In genomic region chr3:187750513-187751123, GRCh38 we compare ENCODE assay signal across 9 cellular contexts. TPM values are rescaled to one million over a fixed set of nuclear protein-coding genes. Genes with fewer than 3 reads are reported as not detected.
DNase-seq lines count a peak whose midpoint lies in the region; ATAC-seq and TF ChIP-seq lines count a peak whose summit lies in the region.
"Had no signal": no experiment of that assay in that cellular context is flagged by ENCODE, and none has a peak within 500 bp of the region (broad histone marks: within the 10 kb centered on the region; RNA-seq: fewer than 3 reads in every experiment).

No MANE protein-coding gene starts in this region.

- no peaks in the 10 kb centered on the region for H3K9me3 Mint-ChIP-seq in stimulated activated naive CD8-positive, alpha-beta T cell treated with anti-CD3 and anti-CD28 coated beads, Interleukin-15, Interleukin-2, amounts not matched to agents 100 ng/mL and 50 ng/mL, for 24 hours

- peak overlapping the region; percentile 26 to 76 for H3K9ac ChIP-seq in colonic mucosa (ENCODE audit: low read depth in 2 of 2, low read length in 2 of 2)

- no peaks in the 10 kb centered on the region for H3K4me1 ChIP-seq in colonic mucosa
- H3K4me1 ChIP-seq in mucosa of descending colon (ENCODE audit: low read depth) = peaks cover 32% of the 10 kb centered on the region

- H3K27me3 ChIP-seq in colonic mucosa = no peaks in the 10 kb centered on the region

- peak overlapping the region; percentile 59 for H3K27ac Mint-ChIP-seq in stimulated activated naive CD8-positive, alpha-beta T cell treated with anti-CD3 and anti-CD28 coated beads, Interleukin-15, Interleukin-2, amounts not matched to agents 100 ng/mL and 50 ng/mL, for 24 hours

- TF ChIP-seq CTCF in colonic mucosa (IDR thresholded peaks at IDR 0.05) (no peak), mucosa of descending colon (IDR thresholded peaks at IDR 0.05) (no peak)

- H3K27ac ChIP-seq in colonic mucosa = peak overlapping the region; percentile 72

- H3K4me1 Mint-ChIP-seq in stimulated activated naive CD8-positive, alpha-beta T cell treated with anti-CD3 and anti-CD28 coated beads, Interleukin-15, Interleukin-2, amounts not matched to agents 100 ng/mL and 50 ng/mL, for 24 hours (ENCODE audit: low read depth) = peaks cover 61% of the 10 kb centered on the region

- H3K4me3 Mint-ChIP-seq in stimulated activated naive CD8-positive, alpha-beta T cell treated with anti-CD3 and anti-CD28 coated beads, Interleukin-15, Interleukin-2, amounts not matched to agents 100 ng/mL and 50 ng/mL, for 24 hours = peak overlapping the region; percentile 3

- H3K4me3 ChIP-seq in colonic mucosa (peak overlapping the region; percentile 14), mucosa of descending colon (no peak overlapping the region)

- no peak for ATAC-seq in stimulated activated naive CD8-positive, alpha-beta T cell treated with anti-CD3 and anti-CD28 coated beads, Interleukin-15, Interleukin-2, amounts not matched to agents 100 U/mL and 50 U/mL, for 24 hours
- ATAC-seq in mucosa of descending colon (peak; percentile 69), sciatic nerve (no peak), HG02970 (IDR thresholded peaks at IDR 0.05; ENCODE audit: low FRiP score, unreplicated experiment) (no peak), GM21423 (IDR thresholded peaks at IDR 0.05; ENCODE audit: unreplicated experiment) (no peak)

- H3K36me3 ChIP-seq in colonic mucosa (no peaks in the 10 kb centered on the region), mucosa of descending colon (ENCODE audit: low read depth) (no peaks in the 10 kb centered on the region)

- intact Hi-C loops in colonic mucosa (cut with DNase I) = no loop called here
- intact Hi-C loops in mucosa of descending colon (cut with DNase I, micrococcal nuclease) = no loop called here
- intact Hi-C loops in sciatic nerve (cut with DNase I) = no loop called here

- DNase-seq in stimulated activated naive CD8-positive, alpha-beta T cell treated with anti-CD3 and anti-CD28 coated beads, Interleukin-15, Interleukin-2, amounts not matched to agents 100 U/mL and 50 U/mL, for 24 hours = no peak
- DNase-seq in colonic mucosa (peak; percentile 60), mucosa of descending colon (peak in 2 of 3 donors; percentile 55 to 67), sciatic nerve (ENCODE audit: low spot score) (no peak), NCI-H226 (no peak)

- H3K9me3 ChIP-seq in colonic mucosa (no peaks in the 10 kb centered on the region), mucosa of descending colon (no peaks in the 10 kb centered on the region)

- no peaks in the 10 kb centered on the region for H3K27me3 Mint-ChIP-seq in stimulated activated naive CD8-positive, alpha-beta T cell treated with anti-CD3 and anti-CD28 coated beads, Interleukin-15, Interleukin-2, amounts not matched to agents 100 ng/mL and 50 ng/mL, for 24 hours

- no peaks in the 10 kb centered on the region for H3K36me3 Mint-ChIP-seq in stimulated activated naive CD8-positive, alpha-beta T cell treated with anti-CD3 and anti-CD28 coated beads, Interleukin-15, Interleukin-2, amounts not matched to agents 100 ng/mL and 50 ng/mL, for 24 hours (ENCODE audit: low read depth)

RNA-seq across cellular contexts. Expression of gene BCL6, which starts 5.3 kb away (rescaled TPM):
- 10 to 100 TPM in 1 of 2 donors, 1 to 10 TPM in 1; 8.8 to 30.2 TPM for total RNA-seq in colonic mucosa
- 100 to 1,000 TPM in 1 of 3 donors, 10 to 100 TPM in 2; 10.9 to 133 (median 23.8) TPM for total RNA-seq in mucosa of descending colon
- total RNA-seq in sciatic nerve = 188 TPM

RNA-seq across cellular contexts. Expression of gene RTP2, which starts 48.3 kb away (rescaled TPM):
- not detected for total RNA-seq in colonic mucosa
- not detected for total RNA-seq in mucosa of descending colon
- not detected for total RNA-seq in sciatic nerve
- total RNA-seq: dermis microvascular lymphatic vessel endothelial cell had no signal

Comparison
In these comparisons a context has a peak if more than half of its experiments do, and no peak if none do; other contexts are left out.
1. DNase-seq: peak in colonic mucosa (single experiment) and mucosa of descending colon (2 of 3); none in stimulated activated naive CD8-positive, alpha-beta T cell treated with anti-CD3 and anti-CD28 coated beads, Interleukin-15, Interleukin-2, amounts not matched to agents 100 U/mL and 50 U/mL, for 24 hours (single experiment), sciatic nerve (single experiment) and NCI-H226 (single experiment).